20 cellular contexts compared by ENCODE assay signal in genomic region chr2:126838718-126838985, GRCh38.
DNase-seq lines count a peak whose midpoint lies in the region; TF ChIP-seq lines count a peak whose summit lies in the region.
"Had no signal": no experiment of that assay in that cellular context is flagged by ENCODE, and none has a peak within 500 bp of the region (broad histone marks: within the 10 kb centered on the region; RNA-seq: fewer than 3 reads in every experiment).

No MANE protein-coding gene starts in this region.

- H3K4me1 ChIP-seq in SJCRH30 (peaks cover 19% of the 10 kb centered on the region), mesendoderm (ENCODE audit: control insufficient read depth, low read depth, low read length) (peaks cover 8% of the 10 kb centered on the region)
- H3K4me1 ChIP-seq: BE2C had no signal

- H2AK5ac ChIP-seq in mesendoderm (ENCODE audit: low read length), result no peak overlapping the region

- no peaks in the 10 kb centered on the region for H3K36me3 Mint-ChIP-seq in osteocyte (ENCODE audit: unreplicated experiment)
- H3K36me3 Mint-ChIP-seq: CD4-positive, CD25-positive, alpha-beta regulatory T cell; CD8-positive, alpha-beta memory T cell had no signal

- H3K23ac ChIP-seq in mesendoderm (ENCODE audit: low read length), result no peak overlapping the region

- H2BK5ac ChIP-seq in mesendoderm (ENCODE audit: low read length), result no peak overlapping the region

- no peaks in the 10 kb centered on the region for H3K4me1 Mint-ChIP-seq in osteocyte (ENCODE audit: unreplicated experiment)
- H3K4me1 Mint-ChIP-seq: CD4-positive, CD25-positive, alpha-beta regulatory T cell; CD8-positive, alpha-beta memory T cell had no signal

- no peak overlapping the region for H3K4me2 ChIP-seq in mesendoderm (ENCODE audit: low read length)

- H3K56ac ChIP-seq in mesendoderm (ENCODE audit: low read length), result no peak overlapping the region

- H3K36me3 ChIP-seq in SJCRH30 (no peaks in the 10 kb centered on the region), mesendoderm (ENCODE audit: control insufficient read depth, insufficient read depth, low read length) (no peaks in the 10 kb centered on the region)
- H3K36me3 ChIP-seq: BE2C had no signal

- H3K9me3 ChIP-seq in SJCRH30 (replicated peaks), result no peaks in the 10 kb centered on the region
- H3K9me3 ChIP-seq: BE2C had no signal

- H3K4me3 Mint-ChIP-seq in osteocyte (ENCODE audit: unreplicated experiment), result no peak overlapping the region
- H3K4me3 Mint-ChIP-seq: CD4-positive, CD25-positive, alpha-beta regulatory T cell; CD8-positive, alpha-beta memory T cell had no signal

- peak overlapping the region; percentile 33 for H3K27ac ChIP-seq in SJCRH30
- H3K27ac ChIP-seq in mesendoderm (ENCODE audit: low read depth, low read length), result no peak overlapping the region

- no peaks in the 10 kb centered on the region for H3K79me2 ChIP-seq in mesendoderm (ENCODE audit: control insufficient read depth, insufficient read depth, low read length)

- no peak overlapping the region for H3K4me3 ChIP-seq in SJCRH30
- no peak overlapping the region for H3K4me3 ChIP-seq in mesendoderm (ENCODE audit: low read length)
- H3K4me3 ChIP-seq: GM12878 had no signal

- no peak overlapping the region for H3K18ac ChIP-seq in mesendoderm (ENCODE audit: low read length)

- H3K9ac ChIP-seq in mesendoderm (ENCODE audit: low read length), result no peak overlapping the region

- no peak overlapping the region for H3K27ac Mint-ChIP-seq in osteocyte (ENCODE audit: unreplicated experiment)
- H3K27ac Mint-ChIP-seq: CD4-positive, CD25-positive, alpha-beta regulatory T cell; CD8-positive, alpha-beta memory T cell had no signal

- H3K79me1 ChIP-seq in mesendoderm (ENCODE audit: low read length), result no peaks in the 10 kb centered on the region

- no peak overlapping the region for H4K5ac ChIP-seq in mesendoderm (ENCODE audit: low read length)

- no peak overlapping the region for H2BK120ac ChIP-seq in mesendoderm (ENCODE audit: low read depth, low read length)

- no peak for TF ChIP-seq CTCF in osteocyte (IDR thresholded peaks at IDR 0.05)

- H3K9me3 Mint-ChIP-seq in osteocyte (ENCODE audit: unreplicated experiment), result no peaks in the 10 kb centered on the region
- H3K9me3 Mint-ChIP-seq: CD4-positive, CD25-positive, alpha-beta regulatory T cell; CD8-positive, alpha-beta memory T cell had no signal

- peaks cover 4% of the 10 kb centered on the region for H3K27me3 Mint-ChIP-seq in osteocyte (ENCODE audit: unreplicated experiment)

- H3K4ac ChIP-seq in mesendoderm (ENCODE audit: low read depth, low read length), result no peak overlapping the region

- no peaks in the 10 kb centered on the region for H3K27me3 ChIP-seq in SJCRH30
- no peaks in the 10 kb centered on the region for H3K27me3 ChIP-seq in mesendoderm (ENCODE audit: insufficient read depth, low read length, poor library complexity)
- H3K27me3 ChIP-seq: BE2C had no signal

- H2BK15ac ChIP-seq in mesendoderm (replicated peaks; ENCODE audit: low read depth), result no peak overlapping the region

- DNase-seq in activated CD8-positive, alpha-beta memory T cell treated with anti-CD3 and anti-CD28 coated beads for 24 hours, result peak; percentile 4
- no peak for DNase-seq in activated CD8-positive, alpha-beta memory T cell treated with anti-CD3 and anti-CD28 coated beads, Interleukin-2, amount 50 U/mL, for 48 hours
- DNase-seq in SJCRH30, result no peak
- peak; percentile 67 for DNase-seq in mesendoderm
- DNase-seq in osteocyte (ENCODE audit: extremely low spot score, unreplicated experiment), result no peak
- no peak for DNase-seq in kidney glomerular epithelial cell (lab: John Stamatoyannopoulos, UW)
- DNase-seq in NCI-H2107 treated with DMSO at 0.1 percent for 48 hours (lab: John Stamatoyannopoulos, UW; ENCODE audit: unreplicated experiment), result no peak
- DNase-seq: ACHN; BE2C; C1 segment of cervical spinal cord; CD4-positive, CD25-positive, alpha-beta regulatory T cell; CD8-positive, alpha-beta memory T cell; COR-L47; DMS 273 treated with DMSO at 0.1 percent for 48 hours; DMS53; DND-41; EL; GOT3; H7 had no signal

- no peak overlapping the region for H4K8ac ChIP-seq in mesendoderm (ENCODE audit: low read depth, low read length)

- no CpG with 5 or more reads among the region's 3 CpGs for WGBS in mesendoderm (ENCODE audit: extremely low coverage, insufficient coverage, low lambda C conversion rate)

Comparison
In these comparisons a context has a peak if more than half of its experiments do, and no peak if none do; other contexts are left out.
1. DNase-seq: peak in activated CD8-positive, alpha-beta memory T cell treated with anti-CD3 and anti-CD28 coated beads for 24 hours (single experiment) and mesendoderm (single experiment); none in activated CD8-positive, alpha-beta memory T cell treated with anti-CD3 and anti-CD28 coated beads, Interleukin-2, amount 50 U/mL, for 48 hours (single experiment), SJCRH30 (0 of 2), osteocyte (single experiment), kidney glomerular epithelial cell (single experiment) and NCI-H2107 treated with DMSO at 0.1 percent for 48 hours (single experiment).